ENCODE assay signal across 1 cellular context in the genomic region with DNA sequence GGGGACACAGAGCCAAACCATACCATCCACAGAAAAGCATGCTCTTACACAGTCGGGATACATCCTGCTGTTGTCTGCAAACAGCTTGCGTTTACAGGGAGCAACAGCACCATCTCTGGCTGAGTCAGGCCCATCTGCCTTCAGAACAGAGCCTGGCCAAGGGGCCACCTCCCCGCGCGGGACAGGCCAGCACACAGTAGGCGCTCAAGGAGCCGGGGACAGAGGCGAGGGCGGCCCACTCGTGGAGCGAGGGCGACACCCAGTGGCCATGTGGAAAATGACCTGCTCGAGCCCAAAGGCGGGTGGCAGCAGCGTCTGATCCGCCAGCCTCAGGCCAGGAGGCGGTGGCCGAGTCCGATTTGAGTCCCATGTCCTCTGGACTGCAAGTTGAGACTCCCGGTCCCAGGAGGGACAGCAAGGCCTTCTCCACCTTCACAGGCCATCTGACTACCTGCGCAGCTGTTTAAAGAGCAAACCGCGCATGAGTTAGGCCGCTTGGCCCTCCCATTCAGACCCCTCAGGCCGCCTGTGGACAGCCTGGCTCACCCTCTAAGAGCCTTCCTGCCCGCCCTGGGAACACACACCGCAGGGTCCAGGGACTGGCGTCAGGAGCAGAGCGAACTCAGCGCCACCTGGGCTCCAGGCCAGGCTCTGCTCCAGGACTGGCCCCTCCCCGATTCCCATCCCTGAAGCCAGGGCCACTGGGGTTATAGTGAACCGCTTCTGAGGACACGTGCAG.
TF ChIP-seq lines count a peak whose summit lies in the region.

No MANE protein-coding gene starts in this region.

TF ChIP-seq in HepG2, 621 proteins besides CTCF, POLR2A, EP300 and RAD21 (continued from another document and continues in another):
- TF ChIP-seq, protein P1, sequence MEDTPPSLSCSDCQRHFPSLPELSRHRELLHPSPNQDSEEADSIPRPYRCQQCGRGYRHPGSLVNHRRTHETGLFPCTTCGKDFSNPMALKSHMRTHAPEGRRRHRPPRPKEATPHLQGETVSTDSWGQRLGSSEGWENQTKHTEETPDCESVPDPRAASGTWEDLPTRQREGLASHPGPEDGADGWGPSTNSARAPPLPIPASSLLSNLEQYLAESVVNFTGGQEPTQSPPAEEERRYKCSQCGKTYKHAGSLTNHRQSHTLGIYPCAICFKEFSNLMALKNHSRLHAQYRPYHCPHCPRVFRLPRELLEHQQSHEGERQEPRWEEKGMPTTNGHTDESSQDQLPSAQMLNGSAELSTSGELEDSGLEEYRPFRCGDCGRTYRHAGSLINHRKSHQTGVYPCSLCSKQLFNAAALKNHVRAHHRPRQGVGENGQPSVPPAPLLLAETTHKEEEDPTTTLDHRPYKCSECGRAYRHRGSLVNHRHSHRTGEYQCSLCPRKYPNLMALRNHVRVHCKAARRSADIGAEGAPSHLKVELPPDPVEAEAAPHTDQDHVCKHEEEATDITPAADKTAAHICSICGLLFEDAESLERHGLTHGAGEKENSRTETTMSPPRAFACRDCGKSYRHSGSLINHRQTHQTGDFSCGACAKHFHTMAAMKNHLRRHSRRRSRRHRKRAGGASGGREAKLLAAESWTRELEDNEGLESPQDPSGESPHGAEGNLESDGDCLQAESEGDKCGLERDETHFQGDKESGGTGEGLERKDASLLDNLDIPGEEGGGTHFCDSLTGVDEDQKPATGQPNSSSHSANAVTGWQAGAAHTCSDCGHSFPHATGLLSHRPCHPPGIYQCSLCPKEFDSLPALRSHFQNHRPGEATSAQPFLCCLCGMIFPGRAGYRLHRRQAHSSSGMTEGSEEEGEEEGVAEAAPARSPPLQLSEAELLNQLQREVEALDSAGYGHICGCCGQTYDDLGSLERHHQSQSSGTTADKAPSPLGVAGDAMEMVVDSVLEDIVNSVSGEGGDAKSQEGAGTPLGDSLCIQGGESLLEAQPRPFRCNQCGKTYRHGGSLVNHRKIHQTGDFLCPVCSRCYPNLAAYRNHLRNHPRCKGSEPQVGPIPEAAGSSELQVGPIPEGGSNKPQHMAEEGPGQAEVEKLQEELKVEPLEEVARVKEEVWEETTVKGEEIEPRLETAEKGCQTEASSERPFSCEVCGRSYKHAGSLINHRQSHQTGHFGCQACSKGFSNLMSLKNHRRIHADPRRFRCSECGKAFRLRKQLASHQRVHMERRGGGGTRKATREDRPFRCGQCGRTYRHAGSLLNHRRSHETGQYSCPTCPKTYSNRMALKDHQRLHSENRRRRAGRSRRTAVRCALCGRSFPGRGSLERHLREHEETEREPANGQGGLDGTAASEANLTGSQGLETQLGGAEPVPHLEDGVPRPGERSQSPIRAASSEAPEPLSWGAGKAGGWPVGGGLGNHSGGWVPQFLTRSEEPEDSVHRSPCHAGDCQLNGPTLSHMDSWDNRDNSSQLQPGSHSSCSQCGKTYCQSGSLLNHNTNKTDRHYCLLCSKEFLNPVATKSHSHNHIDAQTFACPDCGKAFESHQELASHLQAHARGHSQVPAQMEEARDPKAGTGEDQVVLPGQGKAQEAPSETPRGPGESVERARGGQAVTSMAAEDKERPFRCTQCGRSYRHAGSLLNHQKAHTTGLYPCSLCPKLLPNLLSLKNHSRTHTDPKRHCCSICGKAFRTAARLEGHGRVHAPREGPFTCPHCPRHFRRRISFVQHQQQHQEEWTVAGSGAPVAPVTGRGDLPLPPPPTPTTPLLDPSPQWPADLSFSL (CRISPR knock-in tag; IDR thresholded peaks at IDR 0.05) = no peak
- TF ChIP-seq, protein P2, sequence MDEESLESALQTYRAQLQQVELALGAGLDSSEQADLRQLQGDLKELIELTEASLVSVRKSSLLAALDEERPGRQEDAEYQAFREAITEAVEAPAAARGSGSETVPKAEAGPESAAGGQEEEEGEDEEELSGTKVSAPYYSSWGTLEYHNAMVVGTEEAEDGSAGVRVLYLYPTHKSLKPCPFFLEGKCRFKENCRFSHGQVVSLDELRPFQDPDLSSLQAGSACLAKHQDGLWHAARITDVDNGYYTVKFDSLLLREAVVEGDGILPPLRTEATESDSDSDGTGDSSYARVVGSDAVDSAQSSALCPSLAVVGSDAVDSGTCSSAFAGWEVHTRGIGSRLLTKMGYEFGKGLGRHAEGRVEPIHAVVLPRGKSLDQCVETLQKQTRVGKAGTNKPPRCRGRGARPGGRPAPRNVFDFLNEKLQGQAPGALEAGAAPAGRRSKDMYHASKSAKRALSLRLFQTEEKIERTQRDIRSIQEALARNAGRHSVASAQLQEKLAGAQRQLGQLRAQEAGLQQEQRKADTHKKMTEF (CRISPR knock-in tag; IDR thresholded peaks at IDR 0.05) = peak; percentile 76; the same call in 1 of the 2 replicates
- TF ChIP-seq ZNF737 (CRISPR knock-in tag; IDR thresholded peaks at IDR 0.05; ENCODE audit: borderline replicate concordance) (0 out of 2 replicates have a peak, but pooled peaks have one; percentile 64), ZSCAN30 (CRISPR knock-in tag; IDR thresholded peaks at IDR 0.05) (no peak), SOX5 (CRISPR knock-in tag; IDR thresholded peaks at IDR 0.05; ENCODE audit: borderline replicate concordance) (no peak), ARHGAP35 (CRISPR knock-in tag; IDR thresholded peaks at IDR 0.05; ENCODE audit: borderline replicate concordance) (peak; percentile 50; the same call in 1 of the 2 replicates), FOXJ3 (CRISPR knock-in tag; IDR thresholded peaks at IDR 0.05; ENCODE audit: borderline replicate concordance) (peak; percentile 46; the same call in 1 of the 2 replicates), PHF5A (CRISPR knock-in tag; IDR thresholded peaks at IDR 0.05; ENCODE audit: low read depth, unreplicated experiment) (no peak), POLR2AphosphoS5 (IDR thresholded peaks at IDR 0.05; ENCODE audit: low read depth, low read length) (no peak), KAT2B (IDR thresholded peaks at IDR 0.05; ENCODE audit: borderline replicate concordance, low read depth, low read length) (no peak), NCOA1 (CRISPR knock-in tag; IDR thresholded peaks at IDR 0.05) (peak; percentile 72; the same call in 1 of the 2 replicates), RFX1 (IDR thresholded peaks at IDR 0.05) (no peak), ZC3H13 (CRISPR knock-in tag; IDR thresholded peaks at IDR 0.05) (no peak), ZNF44 (CRISPR knock-in tag; IDR thresholded peaks at IDR 0.05) (peak; percentile 58; the same call in 1 of the 2 replicates), SNAPC2 (CRISPR knock-in tag; IDR thresholded peaks at IDR 0.05) (no peak), MIXL1 (CRISPR knock-in tag; IDR thresholded peaks at IDR 0.05) (no peak), MBD4 (IDR thresholded peaks at IDR 0.05; ENCODE audit: borderline replicate concordance, low read length) (no peak), KDM5A (IDR thresholded peaks at IDR 0.05; ENCODE audit: borderline replicate concordance, low read length) (no peak), RXRB (CRISPR knock-in tag; IDR thresholded peaks at IDR 0.05; ENCODE audit: borderline replicate concordance) (0 out of 2 replicates have a peak, but pooled peaks have one; percentile 51)
- TF ChIP-seq, protein P3, sequence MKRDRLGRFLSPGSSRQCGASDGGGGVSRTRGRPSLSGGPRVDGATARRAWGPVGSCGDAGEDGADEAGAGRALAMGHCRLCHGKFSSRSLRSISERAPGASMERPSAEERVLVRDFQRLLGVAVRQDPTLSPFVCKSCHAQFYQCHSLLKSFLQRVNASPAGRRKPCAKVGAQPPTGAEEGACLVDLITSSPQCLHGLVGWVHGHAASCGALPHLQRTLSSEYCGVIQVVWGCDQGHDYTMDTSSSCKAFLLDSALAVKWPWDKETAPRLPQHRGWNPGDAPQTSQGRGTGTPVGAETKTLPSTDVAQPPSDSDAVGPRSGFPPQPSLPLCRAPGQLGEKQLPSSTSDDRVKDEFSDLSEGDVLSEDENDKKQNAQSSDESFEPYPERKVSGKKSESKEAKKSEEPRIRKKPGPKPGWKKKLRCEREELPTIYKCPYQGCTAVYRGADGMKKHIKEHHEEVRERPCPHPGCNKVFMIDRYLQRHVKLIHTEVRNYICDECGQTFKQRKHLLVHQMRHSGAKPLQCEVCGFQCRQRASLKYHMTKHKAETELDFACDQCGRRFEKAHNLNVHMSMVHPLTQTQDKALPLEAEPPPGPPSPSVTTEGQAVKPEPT (CRISPR knock-in tag; IDR thresholded peaks at IDR 0.05; ENCODE audit: low read depth) = peak; percentile 79
- TF ChIP-seq, protein P4, sequence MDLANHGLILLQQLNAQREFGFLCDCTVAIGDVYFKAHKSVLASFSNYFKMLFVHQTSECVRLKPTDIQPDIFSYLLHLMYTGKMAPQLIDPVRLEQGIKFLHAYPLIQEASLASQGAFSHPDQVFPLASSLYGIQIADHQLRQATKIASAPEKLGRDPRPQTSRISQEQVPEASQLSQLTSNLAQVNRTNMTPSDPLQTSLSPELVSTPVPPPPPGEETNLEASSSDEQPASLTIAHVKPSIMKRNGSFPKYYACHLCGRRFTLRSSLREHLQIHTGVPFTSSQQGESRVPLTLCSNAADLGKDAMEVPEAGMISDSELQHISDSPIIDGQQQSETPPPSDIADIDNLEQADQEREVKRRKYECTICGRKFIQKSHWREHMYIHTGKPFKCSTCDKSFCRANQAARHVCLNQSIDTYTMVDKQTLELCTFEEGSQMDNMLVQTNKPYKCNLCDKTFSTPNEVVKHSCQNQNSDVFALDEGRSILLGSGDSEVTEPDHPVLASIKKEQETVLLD (CRISPR knock-in tag; IDR thresholded peaks at IDR 0.05; ENCODE audit: low read depth) = no peak
- TF ChIP-seq, protein P5, sequence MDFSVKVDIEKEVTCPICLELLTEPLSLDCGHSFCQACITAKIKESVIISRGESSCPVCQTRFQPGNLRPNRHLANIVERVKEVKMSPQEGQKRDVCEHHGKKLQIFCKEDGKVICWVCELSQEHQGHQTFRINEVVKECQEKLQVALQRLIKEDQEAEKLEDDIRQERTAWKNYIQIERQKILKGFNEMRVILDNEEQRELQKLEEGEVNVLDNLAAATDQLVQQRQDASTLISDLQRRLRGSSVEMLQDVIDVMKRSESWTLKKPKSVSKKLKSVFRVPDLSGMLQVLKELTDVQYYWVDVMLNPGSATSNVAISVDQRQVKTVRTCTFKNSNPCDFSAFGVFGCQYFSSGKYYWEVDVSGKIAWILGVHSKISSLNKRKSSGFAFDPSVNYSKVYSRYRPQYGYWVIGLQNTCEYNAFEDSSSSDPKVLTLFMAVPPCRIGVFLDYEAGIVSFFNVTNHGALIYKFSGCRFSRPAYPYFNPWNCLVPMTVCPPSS (IDR thresholded peaks at IDR 0.05) = no peak
- TF ChIP-seq, protein P6, sequence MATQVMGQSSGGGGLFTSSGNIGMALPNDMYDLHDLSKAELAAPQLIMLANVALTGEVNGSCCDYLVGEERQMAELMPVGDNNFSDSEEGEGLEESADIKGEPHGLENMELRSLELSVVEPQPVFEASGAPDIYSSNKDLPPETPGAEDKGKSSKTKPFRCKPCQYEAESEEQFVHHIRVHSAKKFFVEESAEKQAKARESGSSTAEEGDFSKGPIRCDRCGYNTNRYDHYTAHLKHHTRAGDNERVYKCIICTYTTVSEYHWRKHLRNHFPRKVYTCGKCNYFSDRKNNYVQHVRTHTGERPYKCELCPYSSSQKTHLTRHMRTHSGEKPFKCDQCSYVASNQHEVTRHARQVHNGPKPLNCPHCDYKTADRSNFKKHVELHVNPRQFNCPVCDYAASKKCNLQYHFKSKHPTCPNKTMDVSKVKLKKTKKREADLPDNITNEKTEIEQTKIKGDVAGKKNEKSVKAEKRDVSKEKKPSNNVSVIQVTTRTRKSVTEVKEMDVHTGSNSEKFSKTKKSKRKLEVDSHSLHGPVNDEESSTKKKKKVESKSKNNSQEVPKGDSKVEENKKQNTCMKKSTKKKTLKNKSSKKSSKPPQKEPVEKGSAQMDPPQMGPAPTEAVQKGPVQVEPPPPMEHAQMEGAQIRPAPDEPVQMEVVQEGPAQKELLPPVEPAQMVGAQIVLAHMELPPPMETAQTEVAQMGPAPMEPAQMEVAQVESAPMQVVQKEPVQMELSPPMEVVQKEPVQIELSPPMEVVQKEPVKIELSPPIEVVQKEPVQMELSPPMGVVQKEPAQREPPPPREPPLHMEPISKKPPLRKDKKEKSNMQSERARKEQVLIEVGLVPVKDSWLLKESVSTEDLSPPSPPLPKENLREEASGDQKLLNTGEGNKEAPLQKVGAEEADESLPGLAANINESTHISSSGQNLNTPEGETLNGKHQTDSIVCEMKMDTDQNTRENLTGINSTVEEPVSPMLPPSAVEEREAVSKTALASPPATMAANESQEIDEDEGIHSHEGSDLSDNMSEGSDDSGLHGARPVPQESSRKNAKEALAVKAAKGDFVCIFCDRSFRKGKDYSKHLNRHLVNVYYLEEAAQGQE (IDR thresholded peaks at IDR 0.05; ENCODE audit: borderline replicate concordance in 1 of 2, low read depth in 1 of 2, low read length in 2 of 2) = no peak
- TF ChIP-seq, protein P7, sequence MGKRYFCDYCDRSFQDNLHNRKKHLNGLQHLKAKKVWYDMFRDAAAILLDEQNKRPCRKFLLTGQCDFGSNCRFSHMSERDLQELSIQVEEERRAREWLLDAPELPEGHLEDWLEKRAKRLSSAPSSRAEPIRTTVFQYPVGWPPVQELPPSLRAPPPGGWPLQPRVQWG (CRISPR knock-in tag; IDR thresholded peaks at IDR 0.05; ENCODE audit: borderline replicate concordance, low read depth) = no peak
- TF ChIP-seq, protein P8, sequence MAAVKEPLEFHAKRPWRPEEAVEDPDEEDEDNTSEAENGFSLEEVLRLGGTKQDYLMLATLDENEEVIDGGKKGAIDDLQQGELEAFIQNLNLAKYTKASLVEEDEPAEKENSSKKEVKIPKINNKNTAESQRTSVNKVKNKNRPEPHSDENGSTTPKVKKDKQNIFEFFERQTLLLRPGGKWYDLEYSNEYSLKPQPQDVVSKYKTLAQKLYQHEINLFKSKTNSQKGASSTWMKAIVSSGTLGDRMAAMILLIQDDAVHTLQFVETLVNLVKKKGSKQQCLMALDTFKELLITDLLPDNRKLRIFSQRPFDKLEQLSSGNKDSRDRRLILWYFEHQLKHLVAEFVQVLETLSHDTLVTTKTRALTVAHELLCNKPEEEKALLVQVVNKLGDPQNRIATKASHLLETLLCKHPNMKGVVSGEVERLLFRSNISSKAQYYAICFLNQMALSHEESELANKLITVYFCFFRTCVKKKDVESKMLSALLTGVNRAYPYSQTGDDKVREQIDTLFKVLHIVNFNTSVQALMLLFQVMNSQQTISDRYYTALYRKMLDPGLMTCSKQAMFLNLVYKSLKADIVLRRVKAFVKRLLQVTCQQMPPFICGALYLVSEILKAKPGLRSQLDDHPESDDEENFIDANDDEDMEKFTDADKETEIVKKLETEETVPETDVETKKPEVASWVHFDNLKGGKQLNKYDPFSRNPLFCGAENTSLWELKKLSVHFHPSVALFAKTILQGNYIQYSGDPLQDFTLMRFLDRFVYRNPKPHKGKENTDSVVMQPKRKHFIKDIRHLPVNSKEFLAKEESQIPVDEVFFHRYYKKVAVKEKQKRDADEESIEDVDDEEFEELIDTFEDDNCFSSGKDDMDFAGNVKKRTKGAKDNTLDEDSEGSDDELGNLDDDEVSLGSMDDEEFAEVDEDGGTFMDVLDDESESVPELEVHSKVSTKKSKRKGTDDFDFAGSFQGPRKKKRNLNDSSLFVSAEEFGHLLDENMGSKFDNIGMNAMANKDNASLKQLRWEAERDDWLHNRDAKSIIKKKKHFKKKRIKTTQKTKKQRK (IDR thresholded peaks at IDR 0.05; ENCODE audit: low read length) = no peak
- TF ChIP-seq, protein P9, sequence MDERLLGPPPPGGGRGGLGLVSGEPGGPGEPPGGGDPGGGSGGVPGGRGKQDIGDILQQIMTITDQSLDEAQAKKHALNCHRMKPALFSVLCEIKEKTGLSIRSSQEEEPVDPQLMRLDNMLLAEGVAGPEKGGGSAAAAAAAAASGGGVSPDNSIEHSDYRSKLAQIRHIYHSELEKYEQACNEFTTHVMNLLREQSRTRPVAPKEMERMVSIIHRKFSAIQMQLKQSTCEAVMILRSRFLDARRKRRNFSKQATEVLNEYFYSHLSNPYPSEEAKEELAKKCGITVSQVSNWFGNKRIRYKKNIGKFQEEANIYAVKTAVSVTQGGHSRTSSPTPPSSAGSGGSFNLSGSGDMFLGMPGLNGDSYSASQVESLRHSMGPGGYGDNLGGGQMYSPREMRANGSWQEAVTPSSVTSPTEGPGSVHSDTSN (CRISPR knock-in tag; IDR thresholded peaks at IDR 0.05) = no peak
- TF ChIP-seq, protein P10, sequence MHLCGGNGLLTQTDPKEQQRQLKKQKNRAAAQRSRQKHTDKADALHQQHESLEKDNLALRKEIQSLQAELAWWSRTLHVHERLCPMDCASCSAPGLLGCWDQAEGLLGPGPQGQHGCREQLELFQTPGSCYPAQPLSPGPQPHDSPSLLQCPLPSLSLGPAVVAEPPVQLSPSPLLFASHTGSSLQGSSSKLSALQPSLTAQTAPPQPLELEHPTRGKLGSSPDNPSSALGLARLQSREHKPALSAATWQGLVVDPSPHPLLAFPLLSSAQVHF (CRISPR knock-in tag; IDR thresholded peaks at IDR 0.05) = no peak
